ENCODE assay signal across 1 cellular context in the genomic region with DNA sequence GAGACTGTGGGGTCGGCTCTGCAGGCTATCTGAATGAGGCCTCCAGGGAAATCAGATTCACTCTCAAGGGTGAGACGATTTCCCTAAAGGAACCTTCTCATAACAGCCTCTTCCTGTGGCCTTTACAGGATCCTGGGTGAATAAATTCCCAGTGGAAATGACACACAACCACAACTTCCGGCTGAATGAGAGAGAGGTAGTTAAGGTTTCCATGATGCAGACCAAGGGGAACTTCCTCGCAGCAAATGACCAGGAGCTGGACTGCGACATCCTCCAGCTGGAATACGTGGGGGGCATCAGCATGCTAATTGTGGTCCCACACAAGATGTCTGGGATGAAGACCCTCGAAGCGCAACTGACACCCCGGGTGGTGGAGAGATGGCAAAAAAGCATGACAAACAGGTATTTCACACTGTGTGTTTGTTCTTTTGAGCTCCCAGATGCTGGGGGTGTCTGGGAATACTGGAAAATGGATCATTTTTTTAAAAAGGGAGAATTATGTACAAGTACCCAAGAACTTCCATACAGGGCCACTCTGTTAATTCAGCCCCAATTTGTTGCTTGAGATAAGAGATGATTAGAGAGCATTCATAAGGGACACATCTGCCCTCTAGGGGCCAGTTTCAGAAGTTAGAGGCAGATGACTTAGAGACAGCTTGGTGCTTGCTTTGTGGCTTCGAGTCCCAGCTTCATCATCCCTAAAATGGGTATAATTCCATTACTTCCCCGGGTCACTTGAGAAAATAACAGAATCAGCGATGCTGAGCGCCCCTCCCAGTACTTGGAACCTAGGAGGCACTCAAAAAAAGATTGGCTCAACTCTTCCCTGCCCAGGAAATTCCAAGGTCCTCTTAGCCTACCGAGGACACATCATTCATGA.
TF ChIP-seq lines count a peak whose summit lies in the region.

No MANE protein-coding gene starts in this region.

TF ChIP-seq in K562, 482 proteins besides CTCF, POLR2A, EP300 and RAD21 (continued from another document and continues in another):
- TF ChIP-seq, protein P1, sequence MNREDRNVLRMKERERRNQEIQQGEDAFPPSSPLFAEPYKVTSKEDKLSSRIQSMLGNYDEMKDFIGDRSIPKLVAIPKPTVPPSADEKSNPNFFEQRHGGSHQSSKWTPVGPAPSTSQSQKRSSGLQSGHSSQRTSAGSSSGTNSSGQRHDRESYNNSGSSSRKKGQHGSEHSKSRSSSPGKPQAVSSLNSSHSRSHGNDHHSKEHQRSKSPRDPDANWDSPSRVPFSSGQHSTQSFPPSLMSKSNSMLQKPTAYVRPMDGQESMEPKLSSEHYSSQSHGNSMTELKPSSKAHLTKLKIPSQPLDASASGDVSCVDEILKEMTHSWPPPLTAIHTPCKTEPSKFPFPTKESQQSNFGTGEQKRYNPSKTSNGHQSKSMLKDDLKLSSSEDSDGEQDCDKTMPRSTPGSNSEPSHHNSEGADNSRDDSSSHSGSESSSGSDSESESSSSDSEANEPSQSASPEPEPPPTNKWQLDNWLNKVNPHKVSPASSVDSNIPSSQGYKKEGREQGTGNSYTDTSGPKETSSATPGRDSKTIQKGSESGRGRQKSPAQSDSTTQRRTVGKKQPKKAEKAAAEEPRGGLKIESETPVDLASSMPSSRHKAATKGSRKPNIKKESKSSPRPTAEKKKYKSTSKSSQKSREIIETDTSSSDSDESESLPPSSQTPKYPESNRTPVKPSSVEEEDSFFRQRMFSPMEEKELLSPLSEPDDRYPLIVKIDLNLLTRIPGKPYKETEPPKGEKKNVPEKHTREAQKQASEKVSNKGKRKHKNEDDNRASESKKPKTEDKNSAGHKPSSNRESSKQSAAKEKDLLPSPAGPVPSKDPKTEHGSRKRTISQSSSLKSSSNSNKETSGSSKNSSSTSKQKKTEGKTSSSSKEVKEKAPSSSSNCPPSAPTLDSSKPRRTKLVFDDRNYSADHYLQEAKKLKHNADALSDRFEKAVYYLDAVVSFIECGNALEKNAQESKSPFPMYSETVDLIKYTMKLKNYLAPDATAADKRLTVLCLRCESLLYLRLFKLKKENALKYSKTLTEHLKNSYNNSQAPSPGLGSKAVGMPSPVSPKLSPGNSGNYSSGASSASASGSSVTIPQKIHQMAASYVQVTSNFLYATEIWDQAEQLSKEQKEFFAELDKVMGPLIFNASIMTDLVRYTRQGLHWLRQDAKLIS (CRISPR knock-in tag; IDR thresholded peaks at IDR 0.05), result no peak
- TF ChIP-seq NFATC3 (IDR thresholded peaks at IDR 0.05) (no peak), GABPB1 (CRISPR knock-in tag; IDR thresholded peaks at IDR 0.05) (no peak), TOE1 (IDR thresholded peaks at IDR 0.05; ENCODE audit: borderline replicate concordance) (no peak), TOE1 (CRISPR knock-in tag; IDR thresholded peaks at IDR 0.05; ENCODE audit: borderline replicate concordance, low read depth) (no peak), TCF7 (IDR thresholded peaks at IDR 0.05; ENCODE audit: borderline replicate concordance) (no peak), FOXA1 (IDR thresholded peaks at IDR 0.05; ENCODE audit: borderline replicate concordance) (no peak), CBX2 (IDR thresholded peaks at IDR 0.05; ENCODE audit: insufficient read depth, low read length, poor library complexity, severe bottlenecking) (no peak), SIX5 (IDR thresholded peaks at IDR 0.05; ENCODE audit: borderline replicate concordance in 1 of 2, insufficient read depth in 1 of 2, low read depth in 1 of 2, low read length in 2 of 2) (no peak), ZNF77 (CRISPR knock-in tag; IDR thresholded peaks at IDR 0.05) (no peak), PYGO2 (tag; IDR thresholded peaks at IDR 0.05) (no peak), MTA3 (IDR thresholded peaks at IDR 0.05; ENCODE audit: borderline replicate concordance) (no peak), FOSL1 (tag; conservative IDR thresholded peaks at IDR 0.05) (no peak), ZNF274 (IDR thresholded peaks at IDR 0.05; ENCODE audit: borderline replicate concordance, low read depth, low read length) (no peak), ZNF347 (CRISPR knock-in tag; IDR thresholded peaks at IDR 0.05; ENCODE audit: low read depth) (no peak), PTRF (tag; IDR thresholded peaks at IDR 0.05) (no peak), ZNF436 (CRISPR knock-in tag; IDR thresholded peaks at IDR 0.05) (no peak), ZNF263 (CRISPR knock-in tag; IDR thresholded peaks at IDR 0.05; ENCODE audit: borderline replicate concordance) (no peak), ZNF24 (IDR thresholded peaks at IDR 0.05) (no peak), HOXB6 (CRISPR knock-in tag; IDR thresholded peaks at IDR 0.05; ENCODE audit: borderline replicate concordance) (0 out of 2 replicates have a peak, but pooled peaks have one; percentile 61), XRCC4 (IDR thresholded peaks at IDR 0.05; ENCODE audit: extremely low read depth, insufficient read depth, insufficient read length) (no peak), FOXJ2 (tag; IDR thresholded peaks at IDR 0.05) (no peak), MXI1 (IDR thresholded peaks at IDR 0.05; ENCODE audit: low read depth, low read length) (no peak; the same call in 1 of the 2 replicates), NR2C1 (IDR thresholded peaks at IDR 0.05) (no peak), NR2C1 (tag; IDR thresholded peaks at IDR 0.05) (no peak), RUNX1 (IDR thresholded peaks at IDR 0.05; ENCODE audit: low read depth) (no peak), TSC22D4 (tag; IDR thresholded peaks at IDR 0.05) (no peak), CCAR2 (IDR thresholded peaks at IDR 0.05; ENCODE audit: low read depth, low read length) (no peak)
- TF ChIP-seq, protein P2, sequence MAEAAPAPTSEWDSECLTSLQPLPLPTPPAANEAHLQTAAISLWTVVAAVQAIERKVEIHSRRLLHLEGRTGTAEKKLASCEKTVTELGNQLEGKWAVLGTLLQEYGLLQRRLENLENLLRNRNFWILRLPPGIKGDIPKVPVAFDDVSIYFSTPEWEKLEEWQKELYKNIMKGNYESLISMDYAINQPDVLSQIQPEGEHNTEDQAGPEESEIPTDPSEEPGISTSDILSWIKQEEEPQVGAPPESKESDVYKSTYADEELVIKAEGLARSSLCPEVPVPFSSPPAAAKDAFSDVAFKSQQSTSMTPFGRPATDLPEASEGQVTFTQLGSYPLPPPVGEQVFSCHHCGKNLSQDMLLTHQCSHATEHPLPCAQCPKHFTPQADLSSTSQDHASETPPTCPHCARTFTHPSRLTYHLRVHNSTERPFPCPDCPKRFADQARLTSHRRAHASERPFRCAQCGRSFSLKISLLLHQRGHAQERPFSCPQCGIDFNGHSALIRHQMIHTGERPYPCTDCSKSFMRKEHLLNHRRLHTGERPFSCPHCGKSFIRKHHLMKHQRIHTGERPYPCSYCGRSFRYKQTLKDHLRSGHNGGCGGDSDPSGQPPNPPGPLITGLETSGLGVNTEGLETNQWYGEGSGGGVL (CRISPR knock-in tag; IDR thresholded peaks at IDR 0.05), result no peak
- TF ChIP-seq, protein P3, sequence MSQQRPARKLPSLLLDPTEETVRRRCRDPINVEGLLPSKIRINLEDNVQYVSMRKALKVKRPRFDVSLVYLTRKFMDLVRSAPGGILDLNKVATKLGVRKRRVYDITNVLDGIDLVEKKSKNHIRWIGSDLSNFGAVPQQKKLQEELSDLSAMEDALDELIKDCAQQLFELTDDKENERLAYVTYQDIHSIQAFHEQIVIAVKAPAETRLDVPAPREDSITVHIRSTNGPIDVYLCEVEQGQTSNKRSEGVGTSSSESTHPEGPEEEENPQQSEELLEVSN (IDR thresholded peaks at IDR 0.05; ENCODE audit: borderline replicate concordance in 1 of 2, extremely low read depth in 1 of 2, insufficient read depth in 1 of 2, insufficient read length in 1 of 2, low read depth in 1 of 2, low read length in 1 of 2, poor library complexity in 1 of 2, severe bottlenecking in 1 of 2), result no peak
- TF ChIP-seq, protein P4, sequence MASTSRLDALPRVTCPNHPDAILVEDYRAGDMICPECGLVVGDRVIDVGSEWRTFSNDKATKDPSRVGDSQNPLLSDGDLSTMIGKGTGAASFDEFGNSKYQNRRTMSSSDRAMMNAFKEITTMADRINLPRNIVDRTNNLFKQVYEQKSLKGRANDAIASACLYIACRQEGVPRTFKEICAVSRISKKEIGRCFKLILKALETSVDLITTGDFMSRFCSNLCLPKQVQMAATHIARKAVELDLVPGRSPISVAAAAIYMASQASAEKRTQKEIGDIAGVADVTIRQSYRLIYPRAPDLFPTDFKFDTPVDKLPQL (IDR thresholded peaks at IDR 0.05; ENCODE audit: extremely low read depth, insufficient read length), result no peak
- TF ChIP-seq, protein P5, sequence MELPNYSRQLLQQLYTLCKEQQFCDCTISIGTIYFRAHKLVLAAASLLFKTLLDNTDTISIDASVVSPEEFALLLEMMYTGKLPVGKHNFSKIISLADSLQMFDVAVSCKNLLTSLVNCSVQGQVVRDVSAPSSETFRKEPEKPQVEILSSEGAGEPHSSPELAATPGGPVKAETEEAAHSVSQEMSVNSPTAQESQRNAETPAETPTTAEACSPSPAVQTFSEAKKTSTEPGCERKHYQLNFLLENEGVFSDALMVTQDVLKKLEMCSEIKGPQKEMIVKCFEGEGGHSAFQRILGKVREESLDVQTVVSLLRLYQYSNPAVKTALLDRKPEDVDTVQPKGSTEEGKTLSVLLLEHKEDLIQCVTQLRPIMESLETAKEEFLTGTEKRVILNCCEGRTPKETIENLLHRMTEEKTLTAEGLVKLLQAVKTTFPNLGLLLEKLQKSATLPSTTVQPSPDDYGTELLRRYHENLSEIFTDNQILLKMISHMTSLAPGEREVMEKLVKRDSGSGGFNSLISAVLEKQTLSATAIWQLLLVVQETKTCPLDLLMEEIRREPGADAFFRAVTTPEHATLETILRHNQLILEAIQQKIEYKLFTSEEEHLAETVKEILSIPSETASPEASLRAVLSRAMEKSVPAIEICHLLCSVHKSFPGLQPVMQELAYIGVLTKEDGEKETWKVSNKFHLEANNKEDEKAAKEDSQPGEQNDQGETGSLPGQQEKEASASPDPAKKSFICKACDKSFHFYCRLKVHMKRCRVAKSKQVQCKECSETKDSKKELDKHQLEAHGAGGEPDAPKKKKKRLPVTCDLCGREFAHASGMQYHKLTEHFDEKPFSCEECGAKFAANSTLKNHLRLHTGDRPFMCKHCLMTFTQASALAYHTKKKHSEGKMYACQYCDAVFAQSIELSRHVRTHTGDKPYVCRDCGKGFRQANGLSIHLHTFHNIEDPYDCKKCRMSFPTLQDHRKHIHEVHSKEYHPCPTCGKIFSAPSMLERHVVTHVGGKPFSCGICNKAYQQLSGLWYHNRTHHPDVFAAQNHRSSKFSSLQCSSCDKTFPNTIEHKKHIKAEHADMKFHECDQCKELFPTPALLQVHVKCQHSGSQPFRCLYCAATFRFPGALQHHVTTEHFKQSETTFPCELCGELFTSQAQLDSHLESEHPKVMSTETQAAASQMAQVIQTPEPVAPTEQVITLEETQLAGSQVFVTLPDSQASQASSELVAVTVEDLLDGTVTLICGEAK (IDR thresholded peaks at IDR 0.05), result no peak
- TF ChIP-seq, protein P5 (CRISPR knock-in tag; IDR thresholded peaks at IDR 0.05), result no peak
- TF ChIP-seq, protein P6, sequence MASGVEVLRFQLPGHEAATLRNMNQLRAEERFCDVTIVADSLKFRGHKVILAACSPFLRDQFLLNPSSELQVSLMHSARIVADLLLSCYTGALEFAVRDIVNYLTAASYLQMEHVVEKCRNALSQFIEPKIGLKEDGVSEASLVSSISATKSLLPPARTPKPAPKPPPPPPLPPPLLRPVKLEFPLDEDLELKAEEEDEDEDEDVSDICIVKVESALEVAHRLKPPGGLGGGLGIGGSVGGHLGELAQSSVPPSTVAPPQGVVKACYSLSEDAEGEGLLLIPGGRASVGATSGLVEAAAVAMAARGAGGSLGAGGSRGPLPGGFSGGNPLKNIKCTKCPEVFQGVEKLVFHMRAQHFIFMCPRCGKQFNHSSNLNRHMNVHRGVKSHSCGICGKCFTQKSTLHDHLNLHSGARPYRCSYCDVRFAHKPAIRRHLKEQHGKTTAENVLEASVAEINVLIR (CRISPR knock-in tag; IDR thresholded peaks at IDR 0.05), result no peak; the same call in 1 of the 2 replicates
- TF ChIP-seq, protein P7, sequence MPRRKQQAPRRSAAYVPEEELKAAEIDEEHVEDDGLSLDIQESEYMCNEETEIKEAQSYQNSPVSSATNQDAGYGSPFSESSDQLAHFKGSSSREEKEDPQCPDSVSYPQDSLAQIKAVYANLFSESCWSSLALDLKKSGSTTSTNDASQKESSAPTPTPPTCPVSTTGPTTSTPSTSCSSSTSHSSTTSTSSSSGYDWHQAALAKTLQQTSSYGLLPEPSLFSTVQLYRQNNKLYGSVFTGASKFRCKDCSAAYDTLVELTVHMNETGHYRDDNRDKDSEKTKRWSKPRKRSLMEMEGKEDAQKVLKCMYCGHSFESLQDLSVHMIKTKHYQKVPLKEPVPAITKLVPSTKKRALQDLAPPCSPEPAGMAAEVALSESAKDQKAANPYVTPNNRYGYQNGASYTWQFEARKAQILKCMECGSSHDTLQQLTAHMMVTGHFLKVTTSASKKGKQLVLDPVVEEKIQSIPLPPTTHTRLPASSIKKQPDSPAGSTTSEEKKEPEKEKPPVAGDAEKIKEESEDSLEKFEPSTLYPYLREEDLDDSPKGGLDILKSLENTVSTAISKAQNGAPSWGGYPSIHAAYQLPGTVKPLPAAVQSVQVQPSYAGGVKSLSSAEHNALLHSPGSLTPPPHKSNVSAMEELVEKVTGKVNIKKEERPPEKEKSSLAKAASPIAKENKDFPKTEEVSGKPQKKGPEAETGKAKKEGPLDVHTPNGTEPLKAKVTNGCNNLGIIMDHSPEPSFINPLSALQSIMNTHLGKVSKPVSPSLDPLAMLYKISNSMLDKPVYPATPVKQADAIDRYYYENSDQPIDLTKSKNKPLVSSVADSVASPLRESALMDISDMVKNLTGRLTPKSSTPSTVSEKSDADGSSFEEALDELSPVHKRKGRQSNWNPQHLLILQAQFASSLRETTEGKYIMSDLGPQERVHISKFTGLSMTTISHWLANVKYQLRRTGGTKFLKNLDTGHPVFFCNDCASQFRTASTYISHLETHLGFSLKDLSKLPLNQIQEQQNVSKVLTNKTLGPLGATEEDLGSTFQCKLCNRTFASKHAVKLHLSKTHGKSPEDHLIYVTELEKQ (CRISPR knock-in tag; IDR thresholded peaks at IDR 0.05), result peak; percentile 68; the same call in 1 of the 2 replicates
